ENCODE assay signal across 22 cellular contexts in genomic region chr15:43942157-43942556, GRCh38.
"Had no signal": no experiment of that assay in that cellular context is flagged by ENCODE, and none has a peak within 500 bp of the region (broad histone marks: within the 10 kb centered on the region; RNA-seq: fewer than 3 reads in every experiment).

No MANE protein-coding gene starts in this region.

- H3K27me3 ChIP-seq: SJSA1 had no signal

- ATAC-seq: K562 had no signal

- H3K36me3 Mint-ChIP-seq: IgD-negative memory B cell had no signal

- H3K27me3 Mint-ChIP-seq: IgD-negative memory B cell had no signal

- H3K4me2 ChIP-seq: KMS-11 had no signal

- H3K27ac ChIP-seq: HL-60, KMS-11, SJSA1, SK-N-MC had no signal

- H3K9me3 Mint-ChIP-seq: IgD-negative memory B cell had no signal

- DNase-seq: NCI-H1092; NCI-H1105 treated with DMSO at 0.1 percent for 48 hours; NCI-H1417 treated with DMSO at 0.1 percent for 48 hours; NCI-H146; NCI-H1694 treated with DMSO at 0.1 percent for 48 hours; NCI-H2029; NCI-H2081 treated with DMSO at 0.1 percent for 48 hours; NCI-H2171; NCI-H345; NCI-H524; NCI-H69; NCI-H774; NK-92 treated with Interleukin-12 subunit alpha and Interleukin-12 subunit beta, amount 100 ng/mL, for 24 hours; Right ventricle myocardium superior; SIG-M5; T-helper 1 cell had no signal

- H3K9ac ChIP-seq: KMS-11 had no signal

- H3K9me3 ChIP-seq: SJSA1 had no signal

- H3K4me1 ChIP-seq: SJSA1 had no signal

- H3K4me3 ChIP-seq: K562, SJSA1, SK-N-MC had no signal

- H3K36me3 ChIP-seq: SJSA1 had no signal
